ENCODE assay signal across 8 cellular contexts in genomic region chr7:150988230-150989226, GRCh38. TPM values are rescaled to one million over a fixed set of nuclear protein-coding genes. Genes with fewer than 3 reads are reported as not detected.
DNase-seq lines count a peak whose midpoint lies in the region; ATAC-seq and TF ChIP-seq lines count a peak whose summit lies in the region.

No MANE protein-coding gene starts in this region.

- no peak overlapping the region for H3K27ac ChIP-seq in KMS-11

- peaks cover 31% of the 10 kb centered on the region for H3K4me1 Mint-ChIP-seq in activated naive CD4-positive, alpha-beta T cell treated with anti-CD3 and anti-CD28 coated beads, Interleukin-2, amount 50 U/mL, for 24 hours

- peak; percentile 92 for TF ChIP-seq CTCF in KMS-11 (conservative IDR thresholded peaks at IDR 0.05; ENCODE audit: low read depth, low read length)

- no peaks in the 10 kb centered on the region for H3K79me2 ChIP-seq in KMS-11 (ENCODE audit: insufficient read depth, low read depth)

- DNase-seq in COLO668 (lab: John Stamatoyannopoulos, UW; ENCODE audit: unreplicated experiment) (peak; percentile 49), SHP77 (lab: John Stamatoyannopoulos, UW) (peak; percentile 50 to 52), Right ventricle myocardium superior (peak; percentile 78), posterior vena cava (ENCODE audit: low spot score) (peak; percentile 89), amniotic stem cell (lab: John Stamatoyannopoulos, UW) (no peak)

- H4K20me1 ChIP-seq in KMS-11 (ENCODE audit: insufficient read depth): no peaks in the 10 kb centered on the region

- H3K9me3 Mint-ChIP-seq in activated naive CD4-positive, alpha-beta T cell treated with anti-CD3 and anti-CD28 coated beads, Interleukin-2, amount 50 U/mL, for 24 hours: peaks cover 11% of the 10 kb centered on the region

- no peaks in the 10 kb centered on the region for H3K36me3 ChIP-seq in KMS-11 (ENCODE audit: insufficient read depth)

- H2AFZ ChIP-seq in KMS-11 (ENCODE audit: low read depth): no peak overlapping the region

- peak overlapping the region; percentile 68 for H3K27ac Mint-ChIP-seq in activated naive CD4-positive, alpha-beta T cell treated with anti-CD3 and anti-CD28 coated beads, Interleukin-2, amount 50 U/mL, for 24 hours

- no peak overlapping the region for H3K4me2 ChIP-seq in KMS-11

- intact Hi-C loops in Right ventricle myocardium superior (cut with DNase I) (loop anchor here (2.0 to 5.0 kb wide), 2 partner anchors 90 to 211 kb away; no protein-coding TSS in a partner anchor), posterior vena cava (cut with DNase I) (loop anchor here (2.0 to 10.0 kb wide), 2 partner anchors 90 to 204 kb away; no protein-coding TSS in a partner anchor)

- H3K27me3 ChIP-seq in KMS-11 (ENCODE audit: insufficient read depth, low read depth): peaks cover 78% of the 10 kb centered on the region

- H3K4me1 ChIP-seq in KMS-11 (ENCODE audit: low read depth, poor library complexity, severe bottlenecking): peaks cover 7% of the 10 kb centered on the region

- ATAC-seq in Right ventricle myocardium superior (ENCODE audit: poor library complexity): peak; percentile 59
- ATAC-seq in GM19467 (IDR thresholded peaks at IDR 0.05; ENCODE audit: unreplicated experiment): no peak

- no peak overlapping the region for H3K4me3 ChIP-seq in KMS-11 (IDR thresholded peaks at IDR 0.05; ENCODE audit: insufficient read depth, low read depth, low read length)

- H3K9ac ChIP-seq in KMS-11: no peak overlapping the region

- H3K4me3 Mint-ChIP-seq in activated naive CD4-positive, alpha-beta T cell treated with anti-CD3 and anti-CD28 coated beads, Interleukin-2, amount 50 U/mL, for 24 hours: peak overlapping the region; percentile 23

- H3K27me3 Mint-ChIP-seq in activated naive CD4-positive, alpha-beta T cell treated with anti-CD3 and anti-CD28 coated beads, Interleukin-2, amount 50 U/mL, for 24 hours: peaks cover 1% of the 10 kb centered on the region

- H3K36me3 Mint-ChIP-seq in activated naive CD4-positive, alpha-beta T cell treated with anti-CD3 and anti-CD28 coated beads, Interleukin-2, amount 50 U/mL, for 24 hours: peaks cover 12% of the 10 kb centered on the region

RNA-seq across cellular contexts. Expression of gene NOS3, which starts 2.3 kb away (rescaled TPM):
- total RNA-seq in Right ventricle myocardium superior: 10.0 TPM
- 10 to 100 TPM; 27.9 to 71.8 TPM for total RNA-seq in posterior vena cava

RNA-seq across cellular contexts. Expression of gene KCNH2, which starts 10.4 kb away (rescaled TPM):
- 88.9 TPM for total RNA-seq in Right ventricle myocardium superior
- 10 to 100 TPM; 27.3 to 37.3 TPM for total RNA-seq in posterior vena cava

RNA-seq across cellular contexts. Expression of gene ATG9B, which starts 35.8 kb away (rescaled TPM):
- total RNA-seq in Right ventricle myocardium superior (not detected), posterior vena cava (not detected)

RNA-seq across cellular contexts. Expression of gene ABCB8, which starts 39.7 kb away (rescaled TPM):
- total RNA-seq in Right ventricle myocardium superior: 24.6 TPM
- total RNA-seq in posterior vena cava: 10 to 100 TPM; 19.2 to 24.5 TPM

RNA-seq across cellular contexts. Expression of gene ASIC3, which starts 59.8 kb away (rescaled TPM):
- 6.5 TPM for total RNA-seq in Right ventricle myocardium superior
- 1 to 10 TPM; 1.4 to 1.5 TPM for total RNA-seq in posterior vena cava
